ENCODE assay signal across 21 cellular contexts in the genomic region with DNA sequence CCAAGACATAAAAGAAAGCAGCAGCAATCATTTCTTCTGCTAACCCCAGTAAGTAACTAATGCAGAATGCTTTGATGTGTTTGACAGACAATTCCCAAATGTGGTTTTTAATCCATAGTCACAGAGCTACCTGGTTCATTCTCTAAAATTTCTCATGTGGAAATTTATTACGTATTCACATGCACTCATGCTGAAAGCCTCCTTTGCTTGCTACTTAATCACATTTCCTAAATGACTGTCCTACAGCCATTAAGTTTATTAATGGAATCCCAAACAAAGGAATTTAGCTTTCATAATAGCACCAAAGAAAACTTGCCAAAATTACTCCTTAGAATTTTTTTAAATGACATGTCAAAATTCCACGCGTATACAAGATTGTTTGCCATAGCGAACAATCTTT.
"Had no signal": no experiment of that assay in that cellular context is flagged by ENCODE, and none has a peak within 500 bp of the region (broad histone marks: within the 10 kb centered on the region; RNA-seq: fewer than 3 reads in every experiment).

No MANE protein-coding gene starts in this region.

- DNase-seq: colonic mucosa; cortex of kidney; effector CD8-positive, alpha-beta T cell; effector memory CD8-positive, alpha-beta T cell; endodermal cell; erythroblast; esophagus squamous epithelium; foreskin fibroblast; foreskin melanocyte; gastrocnemius medialis; glutamatergic neuron; head of caudate nucleus; heart right ventricle; hippocampal formation; left cardiac atrium; left lung; left ventricle myocardium superior; lower lobe of right lung; mesenchymal stem cell; mucosa of descending colon; naive B cell had no signal
